8 cellular contexts compared by ENCODE assay signal in the genomic region with DNA sequence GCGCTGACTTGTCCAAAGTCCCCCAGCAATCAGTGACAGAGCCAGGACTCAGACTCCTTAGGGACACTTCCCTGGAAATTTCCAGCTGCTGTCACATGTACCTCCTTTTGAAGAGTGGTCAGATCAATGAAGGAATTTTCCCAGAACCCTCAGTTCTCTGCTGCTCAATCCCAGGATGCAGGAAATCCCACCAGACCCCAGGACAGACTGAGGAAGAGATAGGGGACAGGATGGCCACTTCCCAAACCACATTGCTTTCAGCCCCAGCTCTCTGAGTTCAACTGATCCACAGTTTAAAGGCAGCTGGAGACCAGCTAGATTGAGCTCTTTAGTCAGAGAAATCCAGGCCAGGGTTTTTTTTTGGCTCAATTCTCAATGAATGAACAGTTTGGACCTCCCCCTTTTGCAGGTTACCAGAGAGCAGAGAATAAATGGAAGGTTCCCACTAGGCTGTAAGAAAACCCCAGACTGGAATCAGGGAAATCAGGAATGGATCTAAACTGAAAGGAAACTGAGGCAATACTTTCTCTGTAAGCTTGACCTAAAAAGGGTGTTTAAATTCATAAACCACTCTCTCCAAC. TPM values are rescaled to one million over a fixed set of nuclear protein-coding genes. Genes with fewer than 3 reads are reported as not detected.
DNase-seq lines count a peak whose midpoint lies in the region; ATAC-seq, FAIRE-seq and TF ChIP-seq lines count a peak whose summit lies in the region.

No MANE protein-coding gene starts in this region.

- peak overlapping the region; percentile 52; the same call in 1 of the 2 replicates for H3K27ac ChIP-seq in C4-2B

- FAIRE-seq in H54 (lab: Jason Lieb, UNC) = no peak

- peaks cover 18% of the 10 kb centered on the region for H3K4me1 Mint-ChIP-seq in osteocyte (ENCODE audit: unreplicated experiment)

- intact Hi-C loops in mucosa of descending colon (cut with DNase I, micrococcal nuclease) = no loop called here

- no peaks in the 10 kb centered on the region for H3K36me3 ChIP-seq in mucosa of descending colon (ENCODE audit: low read depth)

- H3K36me3 Mint-ChIP-seq in osteocyte (ENCODE audit: unreplicated experiment) = no peaks in the 10 kb centered on the region

- no peak overlapping the region for H3K4me3 Mint-ChIP-seq in osteocyte (ENCODE audit: unreplicated experiment)

- DNase-seq in H54 (ENCODE audit: insufficient read length, low spot score) (peak; percentile 32), NCI-H526 (lab: John Stamatoyannopoulos, UW) (peak; percentile 47 to 78), cerebellum (ENCODE audit: low spot score) (peak; percentile 91), mucosa of descending colon (peak in 1 of 3 donors; percentile 34), osteocyte (ENCODE audit: extremely low spot score, unreplicated experiment) (no peak)

- no peak overlapping the region for H3K4me3 ChIP-seq in mucosa of descending colon

- H3K9me3 Mint-ChIP-seq in osteocyte (ENCODE audit: unreplicated experiment) = no peaks in the 10 kb centered on the region

- no peak overlapping the region for H3K27ac Mint-ChIP-seq in osteocyte (ENCODE audit: unreplicated experiment)

- no peaks in the 10 kb centered on the region for H3K9me3 ChIP-seq in mucosa of descending colon

- ATAC-seq in mucosa of descending colon = peak; percentile 50
- ATAC-seq in GM18909 (IDR thresholded peaks at IDR 0.05; ENCODE audit: poor library complexity, unreplicated experiment) = no peak
- ATAC-seq in GM18505 (IDR thresholded peaks at IDR 0.05; ENCODE audit: unreplicated experiment) = no peak

- no peaks in the 10 kb centered on the region for H3K27me3 Mint-ChIP-seq in osteocyte (ENCODE audit: unreplicated experiment)

- TF ChIP-seq CTCF in C4-2B (conservative IDR thresholded peaks at IDR 0.05) (no peak), mucosa of descending colon (IDR thresholded peaks at IDR 0.05) (no peak), osteocyte (IDR thresholded peaks at IDR 0.05) (no peak)

- TF ChIP-seq POLR2A in H54 (IDR thresholded peaks at IDR 0.05; ENCODE audit: low read depth, low read length) (no peak), GM18505 (IDR thresholded peaks at IDR 0.05; ENCODE audit: borderline replicate concordance, extremely low read depth, insufficient read depth, insufficient read length) (no peak)

- peaks cover 14% of the 10 kb centered on the region for H3K4me1 ChIP-seq in mucosa of descending colon (ENCODE audit: low read depth)

RNA-seq across cellular contexts. Expression of a gene that starts 1.5 kb away (rescaled TPM):
- 0.18 TPM for total RNA-seq in cerebellum
- total RNA-seq in mucosa of descending colon = under 1 TPM in 2 of 3 donors, not detected in 1; 0.13 to 0.27 TPM
- total RNA-seq in osteocyte = 0.18 and 0.24 TPM in 2 replicates

RNA-seq across cellular contexts. Expression of a gene that starts 24.8 kb away (rescaled TPM):
- total RNA-seq in cerebellum (not detected), mucosa of descending colon (not detected), osteocyte (not detected in 2 replicates)

RNA-seq across cellular contexts. Expression of a gene that starts 28.0 kb away (rescaled TPM):
- total RNA-seq in cerebellum = 20.9 TPM
- 10 to 100 TPM; 30.9 to 31.9 (median 31.6) TPM for total RNA-seq in mucosa of descending colon
- total RNA-seq in osteocyte = 42.9 and 54.2 TPM in 2 replicates

RNA-seq across cellular contexts. Expression of a gene that starts 58.0 kb away (rescaled TPM):
- 21.9 TPM for total RNA-seq in cerebellum
- 100 to 1,000 TPM in 1 of 3 donors, 10 to 100 TPM in 2; 66.2 to 103 (median 90.5) TPM for total RNA-seq in mucosa of descending colon
- 56.0 and 57.0 TPM in 2 replicates for total RNA-seq in osteocyte
